22 cellular contexts compared by ENCODE assay signal in genomic region chr11:64919627-64920026, GRCh38. TPM values are rescaled to one million over a fixed set of nuclear protein-coding genes. Genes with fewer than 3 reads are reported as not detected.
DNase-seq lines count a peak whose midpoint lies in the region; ATAC-seq, FAIRE-seq and TF ChIP-seq lines count a peak whose summit lies in the region.
"Had no signal": no experiment of that assay in that cellular context is flagged by ENCODE, and none has a peak within 500 bp of the region (broad histone marks: within the 10 kb centered on the region; RNA-seq: fewer than 3 reads in every experiment).

No MANE protein-coding gene starts in this region.

- ATAC-seq in HepG2, result no peak
- no peak for ATAC-seq in right lobe of liver
- ATAC-seq in HG02610 (IDR thresholded peaks at IDR 0.05; ENCODE audit: unreplicated experiment), result no peak
- no peak for ATAC-seq in GM18867 (IDR thresholded peaks at IDR 0.05; ENCODE audit: unreplicated experiment)

- no peak for FAIRE-seq in HepG2 (lab: Jason Lieb, UNC)
- FAIRE-seq: G401.6, H1, RCC 7860 had no signal

- H3K27me3 ChIP-seq in HepG2 (ENCODE audit: control insufficient read depth in 1 of 2, insufficient read depth in 2 of 2, low read length in 2 of 2), result no peaks in the 10 kb centered on the region; a peak in 1 of 5 replicates
- H3K27me3 ChIP-seq in right lobe of liver, result no peaks in the 10 kb centered on the region
- no peaks in the 10 kb centered on the region for H3K27me3 ChIP-seq in tibial nerve

- H3K4me1 ChIP-seq in HepG2 (ENCODE audit: insufficient read depth, low read length) (peaks cover 53% of the 10 kb centered on the region), right lobe of liver (peaks cover 0 to 18% (median 4%) of the 10 kb centered on the region in 4 donors), tibial nerve (peaks cover 0 to 46% (median 17%) of the 10 kb centered on the region in 4 donors)

- H3K4me3 Mint-ChIP-seq in nephron progenitor cell, result peak overlapping the region; percentile 39

- H2AFZ ChIP-seq in HepG2 (ENCODE audit: low read length), result no peak overlapping the region

- TF ChIP-seq RAD21 in HepG2 (CRISPR knock-in tag; IDR thresholded peaks at IDR 0.05), result no peak

- intact Hi-C loops in HepG2 (cut with micrococcal nuclease; ENCODE audit: unreplicated experiment), result no loop called here
- intact Hi-C loops in right lobe of liver (cut with DNase I), result loop anchor here in 1 of 2 donors (10.0 kb wide), 1 partner anchor 65 kb away; no protein-coding TSS in a partner anchor

- H3K36me3 Mint-ChIP-seq in nephron progenitor cell (ENCODE audit: low read depth), result no peaks in the 10 kb centered on the region

- WGBS in HepG2 (ENCODE audit: low lambda C conversion rate), result 50% methylated on average over 8 of the region's 8 CpGs
- WGBS in right lobe of liver (ENCODE audit: insufficient coverage, low coverage, low lambda C conversion rate, missing lambda C conversion rate), result 80% methylated on average over 8 of the region's 8 CpGs
- 72 to 73% methylated on average over 8 of the region's 8 CpGs for WGBS in tibial nerve, 2 donors

- H3K36me3 ChIP-seq in HepG2 (replicated peaks in 1 of 2; ENCODE audit: control insufficient read depth in 1 of 2, insufficient read depth in 2 of 2, low read length in 2 of 2), result 0 out of 5 replicates have a peak, but pooled peaks cover 0 to 1% of the 10 kb centered on the region in 2 experiments
- H3K36me3 ChIP-seq in right lobe of liver, result no peaks in the 10 kb centered on the region
- H3K36me3 ChIP-seq in tibial nerve, result no peaks in the 10 kb centered on the region

- in situ Hi-C loops in HepG2 (cut with HindIII; ENCODE audit: extremely low pct_ligation_motif_present, low pct_unique_long_range_greater_than_20kb), result no loop called here

- peak overlapping the region; percentile 0; the same call in 1 of the 2 replicates for H3K4me2 ChIP-seq in HepG2 (ENCODE audit: low read depth, low read length)

- H3K9me3 Mint-ChIP-seq in nephron progenitor cell, result no peaks in the 10 kb centered on the region

- H3K9me3 ChIP-seq in HepG2 (ENCODE audit: low read length), result no peaks in the 10 kb centered on the region
- H3K9me3 ChIP-seq in right lobe of liver, result no peaks in the 10 kb centered on the region
- no peaks in the 10 kb centered on the region for H3K9me3 ChIP-seq in tibial nerve

- peak overlapping the region; percentile 46 for H3K27ac Mint-ChIP-seq in nephron progenitor cell

- H3K4me3 ChIP-seq in HepG2 (replicated peaks in 1 of 3; ENCODE audit: insufficient read depth in 1 of 3, low read depth in 2 of 3, low read length in 3 of 3) (no peak overlapping the region), right lobe of liver (no peak overlapping the region), tibial nerve (no peak overlapping the region)
- H3K4me3 ChIP-seq: SK-N-MC had no signal

- peaks cover 8% of the 10 kb centered on the region for H3K27me3 Mint-ChIP-seq in nephron progenitor cell (ENCODE audit: low read depth, poor library complexity)

- H3K27ac ChIP-seq in HepG2 (ENCODE audit: extremely low read length, insufficient read depth, low read length) (no peak overlapping the region), right lobe of liver (no peak overlapping the region), tibial nerve (no peak overlapping the region)
- H3K27ac ChIP-seq: C4-2B, SK-N-MC had no signal

- peaks cover 5% of the 10 kb centered on the region; the same call in 1 of the 2 replicates for H4K20me1 ChIP-seq in HepG2 (ENCODE audit: insufficient read depth, low read length)

- no TSS peak for BruUV-seq in HepG2 (replicated peaks; lab: Mats Ljungman, UMichigan)

- H3K9ac ChIP-seq in HepG2 (ENCODE audit: insufficient read depth, low read depth, low read length), result no peak overlapping the region

- no peak for TF ChIP-seq POLR2A in HepG2 (IDR thresholded peaks at IDR 0.05; ENCODE audit: insufficient read depth in 1 of 2, low read depth in 2 of 2, low read length in 2 of 2)
- TF ChIP-seq POLR2A in right lobe of liver (IDR thresholded peaks at IDR 0.05), result no peak
- TF ChIP-seq POLR2A in tibial nerve (IDR thresholded peaks at IDR 0.05), result no peak

- H3K79me2 ChIP-seq in HepG2 (ENCODE audit: insufficient read depth, low read length), result peaks cover 15% of the 10 kb centered on the region

- TF ChIP-seq EP300 in HepG2 (IDR thresholded peaks at IDR 0.05; ENCODE audit: low read depth in 2 of 2, low read length in 2 of 2) (no peak), HepG2 (CRISPR knock-in tag; IDR thresholded peaks at IDR 0.05; ENCODE audit: borderline replicate concordance) (no peak), tibial nerve (IDR thresholded peaks at IDR 0.05) (no peak)

- H3K4me1 Mint-ChIP-seq in nephron progenitor cell, result peaks cover 68% of the 10 kb centered on the region

- POLR2A ChIA-PET in HepG2 (lab: Yijun Ruan, JAX), result interaction anchor here (0.7 to 1.6 kb wide), 4 partner anchors 15 to 95 kb away, joined by 3 to 5 read pairs (median 3); partner anchors contain the start of gene ARL2

- CTCF ChIA-PET in HepG2 (lab: Yijun Ruan, JAX; ENCODE audit: low intra/inter-chr PET ratio, low total read pairs), result no interaction called here

- DNase-seq in HepG2 (ENCODE audit: low spot score), result no peak
- no peak for DNase-seq in right lobe of liver
- DNase-seq in cerebellar cortex (ENCODE audit: low spot score), result peak; percentile 66
- no peak for DNase-seq in nephron progenitor cell
- DNase-seq in tibial nerve (ENCODE audit: low spot score in 2 of 2), result no peak
- DNase-seq: DND-41, NCI-H1092 treated with DMSO at 0.1 percent for 48 hours, NCI-H146, NCI-H2227 treated with DMSO at 0.1 percent for 48 hours, NCI-H510A treated with DMSO at 0.1 percent for 48 hours, NCI-H774, SHP77 had no signal

- TF ChIP-seq CTCF in HepG2 (CRISPR knock-in tag; IDR thresholded peaks at IDR 0.05), result no peak
- no peak for TF ChIP-seq CTCF in right lobe of liver (IDR thresholded peaks at IDR 0.05)
- TF ChIP-seq CTCF in nephron progenitor cell (IDR thresholded peaks at IDR 0.05), result no peak
- no peak for TF ChIP-seq CTCF in tibial nerve (IDR thresholded peaks at IDR 0.05)

RNA-seq across cellular contexts. Expression of gene ATG2A, which starts 2.6 kb away (rescaled TPM):
- total RNA-seq in HepG2 (2016; rRNA removed; fragmentation: Illumina TruSeq; extraction: Trizol) (6.5 and 6.7 TPM in 2 replicates), right lobe of liver (10 to 100 TPM; 26.4 to 42.9 (median 32.2) TPM), tibial nerve (10 to 100 TPM; 33.0 to 93.6 (median 45.8) TPM)
- total RNA-seq in HepG2 (2016; cell fraction: cytosol; rRNA removed; fragmentation: Illumina TruSeq; extraction: Trizol; ENCODE audit: low read depth), result 5.0 and 5.3 TPM in 2 replicates
- 5.7 and 6.9 TPM in 2 replicates for total RNA-seq in HepG2 (2016; cell fraction: insoluble cytoplasmic fraction; rRNA removed; fragmentation: Illumina TruSeq; extraction: Trizol)
- 3.5 and 4.7 TPM in 2 replicates for total RNA-seq in HepG2 (2016; cell fraction: membrane; rRNA removed; fragmentation: Illumina TruSeq; extraction: Trizol)
- total RNA-seq in HepG2 (2016; cell fraction: nucleus; rRNA removed; fragmentation: Illumina TruSeq; extraction: Trizol), result 7.1 and 8.3 TPM in 2 replicates
- polyA plus RNA-seq in HepG2 (2011; rRNA removed), result 8.0 and 13.2 TPM in 2 replicates
- 4.6 and 6.5 TPM in 2 replicates for polyA plus RNA-seq in HepG2 (2011; cell fraction: cytosol; rRNA removed)
- polyA plus RNA-seq in HepG2 (2011; cell fraction: nucleus; rRNA removed), result 81.8 and 92.1 TPM in 2 replicates
- 14.9 and 21.4 TPM in 2 replicates for polyA plus RNA-seq in HepG2 (2012)
- 1.0 and 1.2 TPM in 2 replicates for polyA plus RNA-seq in HepG2 (2016; cell fraction: cytosol; fragmentation: Illumina TruSeq; extraction: Trizol; ENCODE audit: low read depth)
- polyA plus RNA-seq in HepG2 (2016; cell fraction: insoluble cytoplasmic fraction; fragmentation: Illumina TruSeq; extraction: Trizol; ENCODE audit: low read depth), result 5.5 and 7.6 TPM in 2 replicates
- 1.9 and 2.0 TPM in 2 replicates for polyA plus RNA-seq in HepG2 (2016; cell fraction: membrane; fragmentation: Illumina TruSeq; extraction: Trizol; ENCODE audit: low read depth)
- polyA plus RNA-seq in HepG2 (2016; cell fraction: nucleus; fragmentation: Illumina TruSeq; extraction: Trizol; ENCODE audit: insufficient read depth, low read depth), result 19.9 and 22.1 TPM in 2 replicates
- 20.7 and 23.4 TPM in 2 replicates for polyA minus RNA-seq in HepG2 (2011; rRNA and poly(A)+ RNA removed; ENCODE audit: low replicate concordance)
- 11.5 and 17.2 TPM in 2 replicates for polyA minus RNA-seq in HepG2 (2011; cell fraction: cytosol; rRNA and poly(A)+ RNA removed)
- 24.7 and 27.0 TPM in 2 replicates for polyA minus RNA-seq in HepG2 (2011; cell fraction: nucleus; rRNA and poly(A)+ RNA removed)

RNA-seq across cellular contexts. Expression of gene PPP2R5B, which starts 4.9 kb away (rescaled TPM):
- total RNA-seq in HepG2 (2016; rRNA removed; fragmentation: Illumina TruSeq; extraction: Trizol), result 1.6 and 2.3 TPM in 2 replicates
- 0.53 and 0.61 TPM in 2 replicates for total RNA-seq in HepG2 (2016; cell fraction: cytosol; rRNA removed; fragmentation: Illumina TruSeq; extraction: Trizol; ENCODE audit: low read depth)
- 1.6 and 2.9 TPM in 2 replicates for total RNA-seq in HepG2 (2016; cell fraction: insoluble cytoplasmic fraction; rRNA removed; fragmentation: Illumina TruSeq; extraction: Trizol)
- total RNA-seq in HepG2 (2016; cell fraction: membrane; rRNA removed; fragmentation: Illumina TruSeq; extraction: Trizol), result 1.7 and 1.9 TPM in 2 replicates
- 1.9 and 2.8 TPM in 2 replicates for total RNA-seq in HepG2 (2016; cell fraction: nucleus; rRNA removed; fragmentation: Illumina TruSeq; extraction: Trizol)
- 8.3 and 12.6 TPM in 2 replicates for polyA plus RNA-seq in HepG2 (2011; rRNA removed)
- polyA plus RNA-seq in HepG2 (2011; cell fraction: cytosol; rRNA removed), result 5.2 and 5.5 TPM in 2 replicates
- 38.0 and 39.6 TPM in 2 replicates for polyA plus RNA-seq in HepG2 (2011; cell fraction: nucleus; rRNA removed)
- 6.5 and 7.2 TPM in 2 replicates for polyA plus RNA-seq in HepG2 (2012)
- 0.45 and 0.76 TPM in 2 replicates for polyA plus RNA-seq in HepG2 (2016; cell fraction: cytosol; fragmentation: Illumina TruSeq; extraction: Trizol; ENCODE audit: low read depth)
- polyA plus RNA-seq in HepG2 (2016; cell fraction: insoluble cytoplasmic fraction; fragmentation: Illumina TruSeq; extraction: Trizol; ENCODE audit: low read depth), result 1.6 and 2.0 TPM in 2 replicates
- polyA plus RNA-seq in HepG2 (2016; cell fraction: membrane; fragmentation: Illumina TruSeq; extraction: Trizol; ENCODE audit: low read depth), result 1.3 and 2.0 TPM in 2 replicates
- polyA plus RNA-seq in HepG2 (2016; cell fraction: nucleus; fragmentation: Illumina TruSeq; extraction: Trizol; ENCODE audit: insufficient read depth, low read depth), result 6.5 and 7.0 TPM in 2 replicates
- polyA minus RNA-seq in HepG2 (2011; rRNA and poly(A)+ RNA removed; ENCODE audit: low replicate concordance), result 4.2 and 6.0 TPM in 2 replicates
- polyA minus RNA-seq in HepG2 (2011; cell fraction: cytosol; rRNA and poly(A)+ RNA removed), result 2.0 and 4.1 TPM in 2 replicates
- polyA minus RNA-seq in HepG2 (2011; cell fraction: nucleus; rRNA and poly(A)+ RNA removed), result 4.6 and 4.8 TPM in 2 replicates
- 10 to 100 TPM in 1 of 6 experiments, 1 to 10 TPM in 5; 6.8 to 12.6 (median 8.9) TPM for total RNA-seq in right lobe of liver
- 10 to 100 TPM; 10.7 to 21.4 (median 20.2) TPM for total RNA-seq in tibial nerve

RNA-seq across cellular contexts. Expression of gene GPHA2, which starts 16.1 kb away (rescaled TPM):
- total RNA-seq in HepG2 (2016; rRNA removed; fragmentation: Illumina TruSeq; extraction: Trizol) (11.6 and 19.1 TPM in 2 replicates), right lobe of liver (under 1 TPM in 1 of 6 experiments, not detected in 5; 0.46 TPM), tibial nerve (not detected)
- 5.4 and 8.4 TPM in 2 replicates for total RNA-seq in HepG2 (2016; cell fraction: cytosol; rRNA removed; fragmentation: Illumina TruSeq; extraction: Trizol; ENCODE audit: low read depth)
- total RNA-seq in HepG2 (2016; cell fraction: insoluble cytoplasmic fraction; rRNA removed; fragmentation: Illumina TruSeq; extraction: Trizol), result 14.5 and 23.6 TPM in 2 replicates
- total RNA-seq in HepG2 (2016; cell fraction: membrane; rRNA removed; fragmentation: Illumina TruSeq; extraction: Trizol), result 9.9 and 10.1 TPM in 2 replicates
- 16.1 and 16.5 TPM in 2 replicates for total RNA-seq in HepG2 (2016; cell fraction: nucleus; rRNA removed; fragmentation: Illumina TruSeq; extraction: Trizol)
- polyA plus RNA-seq in HepG2 (2011; rRNA removed), result 10.1 and 13.0 TPM in 2 replicates
- 9.1 and 24.9 TPM in 2 replicates for polyA plus RNA-seq in HepG2 (2011; cell fraction: cytosol; rRNA removed)
- 5.5 and 7.6 TPM in 2 replicates for polyA plus RNA-seq in HepG2 (2011; cell fraction: nucleus; rRNA removed)
- polyA plus RNA-seq in HepG2 (2012), result 4.9 and 6.7 TPM in 2 replicates
- 8.6 and 12.5 TPM in 2 replicates for polyA plus RNA-seq in HepG2 (2016; cell fraction: cytosol; fragmentation: Illumina TruSeq; extraction: Trizol; ENCODE audit: low read depth)
- polyA plus RNA-seq in HepG2 (2016; cell fraction: insoluble cytoplasmic fraction; fragmentation: Illumina TruSeq; extraction: Trizol; ENCODE audit: low read depth), result 17.0 and 17.6 TPM in 2 replicates
- 11.7 and 13.3 TPM in 2 replicates for polyA plus RNA-seq in HepG2 (2016; cell fraction: membrane; fragmentation: Illumina TruSeq; extraction: Trizol; ENCODE audit: low read depth)
- 33.1 and 38.1 TPM in 2 replicates for polyA plus RNA-seq in HepG2 (2016; cell fraction: nucleus; fragmentation: Illumina TruSeq; extraction: Trizol; ENCODE audit: insufficient read depth, low read depth)
- 18.7 TPM in 1 of 2 replicates, not detected in the other for polyA minus RNA-seq in HepG2 (2011; rRNA and poly(A)+ RNA removed; ENCODE audit: low replicate concordance)
- polyA minus RNA-seq in HepG2 (2011; cell fraction: cytosol; rRNA and poly(A)+ RNA removed), result 2.4 TPM in 2 replicates
- polyA minus RNA-seq in HepG2 (2011; cell fraction: nucleus; rRNA and poly(A)+ RNA removed), result 1.1 and 1.7 TPM in 2 replicates
- total RNA-seq: A673, LHCN-M2, OCI-LY7 had no signal

RNA-seq across cellular contexts. Expression of gene EHD1, which starts 41.2 kb away (rescaled TPM):
- 22.0 and 26.6 TPM in 2 replicates for total RNA-seq in HepG2 (2016; rRNA removed; fragmentation: Illumina TruSeq; extraction: Trizol)
- 8.1 and 9.7 TPM in 2 replicates for total RNA-seq in HepG2 (2016; cell fraction: cytosol; rRNA removed; fragmentation: Illumina TruSeq; extraction: Trizol; ENCODE audit: low read depth)
- total RNA-seq in HepG2 (2016; cell fraction: insoluble cytoplasmic fraction; rRNA removed; fragmentation: Illumina TruSeq; extraction: Trizol), result 22.9 and 29.1 TPM in 2 replicates
- total RNA-seq in HepG2 (2016; cell fraction: membrane; rRNA removed; fragmentation: Illumina TruSeq; extraction: Trizol), result 11.0 and 11.5 TPM in 2 replicates
- total RNA-seq in HepG2 (2016; cell fraction: nucleus; rRNA removed; fragmentation: Illumina TruSeq; extraction: Trizol), result 16.8 and 19.6 TPM in 2 replicates
- 23.6 and 29.4 TPM in 2 replicates for polyA plus RNA-seq in HepG2 (2011; rRNA removed)
- polyA plus RNA-seq in HepG2 (2011; cell fraction: cytosol; rRNA removed), result 20.8 and 31.1 TPM in 2 replicates
- polyA plus RNA-seq in HepG2 (2011; cell fraction: nucleus; rRNA removed), result 42.3 and 43.0 TPM in 2 replicates
- 18.8 and 23.3 TPM in 2 replicates for polyA plus RNA-seq in HepG2 (2012)
- polyA plus RNA-seq in HepG2 (2016; cell fraction: cytosol; fragmentation: Illumina TruSeq; extraction: Trizol; ENCODE audit: low read depth), result 3.5 and 3.9 TPM in 2 replicates
- polyA plus RNA-seq in HepG2 (2016; cell fraction: insoluble cytoplasmic fraction; fragmentation: Illumina TruSeq; extraction: Trizol; ENCODE audit: low read depth), result 29.0 and 35.3 TPM in 2 replicates
- polyA plus RNA-seq in HepG2 (2016; cell fraction: membrane; fragmentation: Illumina TruSeq; extraction: Trizol; ENCODE audit: low read depth), result 7.9 and 9.3 TPM in 2 replicates
- polyA plus RNA-seq in HepG2 (2016; cell fraction: nucleus; fragmentation: Illumina TruSeq; extraction: Trizol; ENCODE audit: insufficient read depth, low read depth), result 33.4 and 34.4 TPM in 2 replicates
- 63.9 and 78.7 TPM in 2 replicates for polyA minus RNA-seq in HepG2 (2011; rRNA and poly(A)+ RNA removed; ENCODE audit: low replicate concordance)
- polyA minus RNA-seq in HepG2 (2011; cell fraction: cytosol; rRNA and poly(A)+ RNA removed), result 21.2 and 28.0 TPM in 2 replicates
- polyA minus RNA-seq in HepG2 (2011; cell fraction: nucleus; rRNA and poly(A)+ RNA removed), result 15.5 and 22.1 TPM in 2 replicates
- 10 to 100 TPM; 18.8 to 36.1 (median 26.3) TPM for total RNA-seq in right lobe of liver
- total RNA-seq in tibial nerve, result 10 to 100 TPM; 35.2 to 93.9 (median 42.6) TPM

RNA-seq across cellular contexts. Expression of gene MAJIN, which starts 52.3 kb away (rescaled TPM):
- total RNA-seq in HepG2 (2016; rRNA removed; fragmentation: Illumina TruSeq; extraction: Trizol) (not detected in 2 replicates), right lobe of liver (under 1 TPM in 2 of 6 experiments, not detected in 4; 0.33 to 0.86 TPM), tibial nerve (not detected)
- not detected in 2 replicates for total RNA-seq in HepG2 (2016; cell fraction: cytosol; rRNA removed; fragmentation: Illumina TruSeq; extraction: Trizol; ENCODE audit: low read depth)
- not detected in 2 replicates for total RNA-seq in HepG2 (2016; cell fraction: insoluble cytoplasmic fraction; rRNA removed; fragmentation: Illumina TruSeq; extraction: Trizol)
- total RNA-seq in HepG2 (2016; cell fraction: membrane; rRNA removed; fragmentation: Illumina TruSeq; extraction: Trizol), result not detected in 2 replicates
- total RNA-seq in HepG2 (2016; cell fraction: nucleus; rRNA removed; fragmentation: Illumina TruSeq; extraction: Trizol), result not detected in 2 replicates
- polyA plus RNA-seq in HepG2 (2011; rRNA removed), result not detected in 2 replicates
- not detected in 2 replicates for polyA plus RNA-seq in HepG2 (2011; cell fraction: cytosol; rRNA removed)
- polyA plus RNA-seq in HepG2 (2011; cell fraction: nucleus; rRNA removed), result not detected in 2 replicates
- polyA plus RNA-seq in HepG2 (2012), result not detected in 2 replicates
- polyA plus RNA-seq in HepG2 (2016; cell fraction: cytosol; fragmentation: Illumina TruSeq; extraction: Trizol; ENCODE audit: low read depth), result not detected in 2 replicates
- not detected in 2 replicates for polyA plus RNA-seq in HepG2 (2016; cell fraction: insoluble cytoplasmic fraction; fragmentation: Illumina TruSeq; extraction: Trizol; ENCODE audit: low read depth)
- polyA plus RNA-seq in HepG2 (2016; cell fraction: membrane; fragmentation: Illumina TruSeq; extraction: Trizol; ENCODE audit: low read depth), result not detected in 2 replicates
- not detected in 2 replicates for polyA plus RNA-seq in HepG2 (2016; cell fraction: nucleus; fragmentation: Illumina TruSeq; extraction: Trizol; ENCODE audit: insufficient read depth, low read depth)
- polyA minus RNA-seq in HepG2 (2011; rRNA and poly(A)+ RNA removed; ENCODE audit: low replicate concordance), result not detected in 2 replicates
- polyA minus RNA-seq in HepG2 (2011; cell fraction: cytosol; rRNA and poly(A)+ RNA removed), result not detected in 2 replicates
- polyA minus RNA-seq in HepG2 (2011; cell fraction: nucleus; rRNA and poly(A)+ RNA removed), result not detected in 2 replicates
- total RNA-seq: A673, H1, LHCN-M2, OCI-LY7 had no signal
- polyA plus RNA-seq: H1 had no signal

Comparison
In these comparisons a context has a peak if more than half of its experiments do, and no peak if none do; other contexts are left out.
1. RNA of gene GPHA2, which starts 16.1 kb away (total RNA-seq): 5.4 to 23.6 TPM in HepG2; 0.46 TPM in right lobe of liver and not detected in tibial nerve; every median in the first group is over 4 times any median in the second.